28 cellular contexts compared by ENCODE assay signal in the genomic region with DNA sequence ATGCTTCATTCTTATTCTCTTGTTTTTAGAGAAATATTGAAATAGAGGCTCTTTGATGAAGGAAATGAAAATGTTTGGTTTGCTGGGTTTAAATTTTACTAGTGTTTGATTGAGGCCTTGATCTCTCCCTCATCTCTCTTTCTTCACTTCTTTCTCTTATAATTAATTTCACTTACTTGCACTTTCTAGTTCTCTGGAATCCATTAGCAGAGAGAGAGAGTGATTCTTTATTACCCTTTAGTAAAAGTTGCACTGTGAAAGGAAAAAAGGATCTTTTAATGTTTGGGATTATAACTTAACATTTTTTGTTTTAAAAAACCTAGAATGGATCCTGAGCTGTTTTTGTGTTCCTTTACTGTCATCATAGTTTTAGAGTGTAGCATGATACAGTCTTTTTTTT. TPM values are rescaled to one million over a fixed set of nuclear protein-coding genes. Genes with fewer than 3 reads are reported as not detected.
A peak's percentile ranks its signal among the peaks of the same experiment; 100 is the strongest.
DNase-seq lines count a peak whose midpoint lies in the region; ATAC-seq and TF ChIP-seq lines count a peak whose summit lies in the region.
"Had no signal": no experiment of that assay in that cellular context is flagged by ENCODE, and none has a peak within 500 bp of the region (broad histone marks: within the 10 kb centered on the region; RNA-seq: fewer than 3 reads in every experiment).

No MANE protein-coding gene starts in this region.

- H3K27ac Mint-ChIP-seq in activated T-cell treated with anti-CD3 and anti-CD28 coated beads, Interleukin-2, amount 50 U/mL, for 24 hours: peak overlapping the region; percentile 56
- peak overlapping the region; percentile 32; the same call in 1 of the 2 replicates for H3K27ac Mint-ChIP-seq in WTC11
- H3K27ac Mint-ChIP-seq in effector memory CD8-positive, alpha-beta T cell: peak overlapping the region; percentile 42 to 83
- H3K27ac Mint-ChIP-seq in stimulated activated memory B cell treated with anti-CD40 and anti-IgM and Interleukin-4, amounts not matched to agents 10 μg/mL and 1 μg/mL and 100 μg/mL, for 72 hours: peak overlapping the region; percentile 51
- H3K27ac Mint-ChIP-seq: IgD-negative memory B cell had no signal

- no peaks in the 10 kb centered on the region for H3K9me3 Mint-ChIP-seq in activated T-cell treated with anti-CD3 and anti-CD28 coated beads, Interleukin-2, amount 50 U/mL, for 24 hours
- H3K9me3 Mint-ChIP-seq in WTC11: no peaks in the 10 kb centered on the region
- H3K9me3 Mint-ChIP-seq in effector memory CD8-positive, alpha-beta T cell: no peaks in the 10 kb centered on the region
- no peaks in the 10 kb centered on the region for H3K9me3 Mint-ChIP-seq in stimulated activated memory B cell treated with anti-CD40 and anti-IgM and Interleukin-4, amounts not matched to agents 10 μg/mL and 1 μg/mL and 100 μg/mL, for 72 hours
- H3K9me3 Mint-ChIP-seq: CD8-positive, alpha-beta memory T cell; IgD-negative memory B cell; natural killer cell treated with Interleukin-12 subunit alpha and Interleukin-12 subunit beta and Interleukin-15 and Interleukin-18, amount 100 ng/mL, for 72 hours had no signal

- H3K4me1 ChIP-seq in esophagus muscularis mucosa: peaks cover 23 to 58% (median 51%) of the 10 kb centered on the region in 4 donors
- H3K4me1 ChIP-seq: colonic mucosa had no signal

- no peaks in the 10 kb centered on the region for H3K27me3 Mint-ChIP-seq in activated T-cell treated with anti-CD3 and anti-CD28 coated beads, Interleukin-2, amount 50 U/mL, for 24 hours
- no peaks in the 10 kb centered on the region for H3K27me3 Mint-ChIP-seq in WTC11 (ENCODE audit: low read depth)
- no peaks in the 10 kb centered on the region for H3K27me3 Mint-ChIP-seq in effector memory CD8-positive, alpha-beta T cell
- no peaks in the 10 kb centered on the region for H3K27me3 Mint-ChIP-seq in stimulated activated memory B cell treated with anti-CD40 and anti-IgM and Interleukin-4, amounts not matched to agents 10 μg/mL and 1 μg/mL and 100 μg/mL, for 72 hours
- H3K27me3 Mint-ChIP-seq: CD8-positive, alpha-beta memory T cell; IgD-negative memory B cell; natural killer cell treated with Interleukin-12 subunit alpha and Interleukin-12 subunit beta and Interleukin-15 and Interleukin-18, amount 100 ng/mL, for 72 hours had no signal

- peaks cover 6% of the 10 kb centered on the region for H3K36me3 Mint-ChIP-seq in activated T-cell treated with anti-CD3 and anti-CD28 coated beads, Interleukin-2, amount 50 U/mL, for 24 hours (ENCODE audit: low read depth)
- no peaks in the 10 kb centered on the region for H3K36me3 Mint-ChIP-seq in WTC11
- H3K36me3 Mint-ChIP-seq in effector memory CD8-positive, alpha-beta T cell (ENCODE audit: insufficient read depth): peaks cover 16% of the 10 kb centered on the region
- H3K36me3 Mint-ChIP-seq in stimulated activated memory B cell treated with anti-CD40 and anti-IgM and Interleukin-4, amounts not matched to agents 10 μg/mL and 1 μg/mL and 100 μg/mL, for 72 hours: peaks cover 7% of the 10 kb centered on the region
- H3K36me3 Mint-ChIP-seq: natural killer cell treated with Interleukin-12 subunit alpha and Interleukin-12 subunit beta and Interleukin-15 and Interleukin-18, amount 100 ng/mL, for 72 hours had no signal

- no peak for ATAC-seq in WTC11
- no peak for ATAC-seq in effector memory CD8-positive, alpha-beta T cell (replicated peaks)
- no peak for ATAC-seq in stimulated activated memory B cell treated with anti-CD40 and anti-IgM and Interleukin-4, amounts not matched to agents 10 μg/mL and 1 μg/mL and 100 μg/mL, for 72 hours
- ATAC-seq: natural killer cell treated with Interleukin-12 subunit alpha and Interleukin-12 subunit beta and Interleukin-15 and Interleukin-18, amount 100 ng/mL, for 72 hours; Panc1 had no signal

- intact Hi-C loops in esophagus muscularis mucosa (cut with DNase I): loop anchor here (10.0 kb wide), 1 partner anchor 49 kb away; no protein-coding TSS in a partner anchor

- TF ChIP-seq CTCF in WTC11 (IDR thresholded peaks at IDR 0.05) (no peak), esophagus muscularis mucosa (IDR thresholded peaks at IDR 0.05) (no peak)

- no peaks in the 10 kb centered on the region for H3K27me3 ChIP-seq in esophagus muscularis mucosa
- H3K27me3 ChIP-seq: colonic mucosa, ovary had no signal

- DNase-seq in activated T-cell treated with anti-CD3 and anti-CD28 coated beads, Interleukin-2, amount 50 U/mL, for 24 hours: no peak
- no peak for DNase-seq in activated T-cell treated with anti-CD3 and anti-CD28 coated beads, Interleukin-2, amount 50 U/mL, for 1 hour
- no peak for DNase-seq in WTC11 (ENCODE audit: low spot score)
- DNase-seq in effector memory CD8-positive, alpha-beta T cell: no peak
- DNase-seq in H4 (ENCODE audit: low spot score): no peak
- DNase-seq in NCI-H2171 (lab: John Stamatoyannopoulos, UW): no peak
- DNase-seq in esophagus muscularis mucosa (ENCODE audit: extremely low spot score): no peak
- DNase-seq: activated CD4-positive, alpha-beta T cell treated with anti-CD3 and anti-CD28 coated beads, Interleukin-2, amount 50 U/mL, for 1 hour; AML-193; CD8-positive, alpha-beta memory T cell; colonic mucosa; DMS153; effector memory CD4-positive, alpha-beta T cell; erythroblast; foreskin fibroblast; head of caudate nucleus; NCI-H2029 treated with DMSO at 0.1 percent for 48 hours; NCI-H2227 treated with DMSO at 0.1 percent for 48 hours; NCI-H69; ovary; retina; SHP77; stimulated activated CD4-positive, alpha-beta T cell treated with anti-CD3 and anti-CD28 coated beads, Interleukin-2, amount 100 ng/mL, for 24 hours; T1000 had no signal

- CTCF ChIA-PET in WTC11 (lab: Charles Lee): no interaction called here

- H3K4me3 Mint-ChIP-seq in activated T-cell treated with anti-CD3 and anti-CD28 coated beads, Interleukin-2, amount 50 U/mL, for 24 hours: no peak overlapping the region
- H3K4me3 Mint-ChIP-seq in WTC11: no peak overlapping the region
- no peak overlapping the region for H3K4me3 Mint-ChIP-seq in effector memory CD8-positive, alpha-beta T cell
- no peak overlapping the region for H3K4me3 Mint-ChIP-seq in stimulated activated memory B cell treated with anti-CD40 and anti-IgM and Interleukin-4, amounts not matched to agents 10 μg/mL and 1 μg/mL and 100 μg/mL, for 72 hours
- H3K4me3 Mint-ChIP-seq: IgD-negative memory B cell; natural killer cell treated with Interleukin-12 subunit alpha and Interleukin-12 subunit beta and Interleukin-15 and Interleukin-18, amount 100 ng/mL, for 72 hours had no signal

- peaks cover 60% of the 10 kb centered on the region for H3K4me1 Mint-ChIP-seq in activated T-cell treated with anti-CD3 and anti-CD28 coated beads, Interleukin-2, amount 50 U/mL, for 24 hours (ENCODE audit: low read depth)
- peaks cover 33% of the 10 kb centered on the region for H3K4me1 Mint-ChIP-seq in WTC11
- peaks cover 39 to 66% of the 10 kb centered on the region in 2 donors for H3K4me1 Mint-ChIP-seq in effector memory CD8-positive, alpha-beta T cell (ENCODE audit: low read depth in 2 of 2)
- peaks cover 70% of the 10 kb centered on the region for H3K4me1 Mint-ChIP-seq in stimulated activated memory B cell treated with anti-CD40 and anti-IgM and Interleukin-4, amounts not matched to agents 10 μg/mL and 1 μg/mL and 100 μg/mL, for 72 hours

- TF ChIP-seq EP300 in esophagus muscularis mucosa (IDR thresholded peaks at IDR 0.05): no peak

- H3K27ac ChIP-seq in esophagus muscularis mucosa (replicated peaks in 1 of 4): no peak overlapping the region
- H3K27ac ChIP-seq: colonic mucosa, ovary had no signal

- no peak for TF ChIP-seq POLR2A in esophagus muscularis mucosa (IDR thresholded peaks at IDR 0.05; ENCODE audit: low read depth)

- POLR2A ChIA-PET in WTC11 (lab: Charles Lee): no interaction called here

- no peaks in the 10 kb centered on the region for H3K36me3 ChIP-seq in esophagus muscularis mucosa
- H3K36me3 ChIP-seq: colonic mucosa, ovary had no signal

- H3K9me3 ChIP-seq in esophagus muscularis mucosa: no peaks in the 10 kb centered on the region
- H3K9me3 ChIP-seq: colonic mucosa, ovary had no signal

- H3K4me3 ChIP-seq in esophagus muscularis mucosa: no peak overlapping the region
- H3K4me3 ChIP-seq: colonic mucosa, ovary had no signal

TF ChIP-seq in WTC11, 78 proteins besides CTCF, POLR2A, EP300 and RAD21 (continues in another document):
- TF ChIP-seq ZNF317 (CRISPR knock-in tag; IDR thresholded peaks at IDR 0.05; ENCODE audit: borderline replicate concordance, low read depth) (no peak), ATF1 (CRISPR knock-in tag; IDR thresholded peaks at IDR 0.05) (no peak), ZNF232 (CRISPR knock-in tag; IDR thresholded peaks at IDR 0.05) (no peak), SMAD3 (CRISPR knock-in tag; IDR thresholded peaks at IDR 0.05; ENCODE audit: borderline replicate concordance) (no peak), FOXJ3 (CRISPR knock-in tag; IDR thresholded peaks at IDR 0.05; ENCODE audit: borderline replicate concordance) (no peak), IRF2 (CRISPR knock-in tag; IDR thresholded peaks at IDR 0.05; ENCODE audit: borderline replicate concordance, low read depth) (no peak)
- TF ChIP-seq, protein P1, sequence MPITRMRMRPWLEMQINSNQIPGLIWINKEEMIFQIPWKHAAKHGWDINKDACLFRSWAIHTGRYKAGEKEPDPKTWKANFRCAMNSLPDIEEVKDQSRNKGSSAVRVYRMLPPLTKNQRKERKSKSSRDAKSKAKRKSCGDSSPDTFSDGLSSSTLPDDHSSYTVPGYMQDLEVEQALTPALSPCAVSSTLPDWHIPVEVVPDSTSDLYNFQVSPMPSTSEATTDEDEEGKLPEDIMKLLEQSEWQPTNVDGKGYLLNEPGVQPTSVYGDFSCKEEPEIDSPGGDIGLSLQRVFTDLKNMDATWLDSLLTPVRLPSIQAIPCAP (CRISPR knock-in tag; IDR thresholded peaks at IDR 0.05): no peak
- TF ChIP-seq, protein P2, sequence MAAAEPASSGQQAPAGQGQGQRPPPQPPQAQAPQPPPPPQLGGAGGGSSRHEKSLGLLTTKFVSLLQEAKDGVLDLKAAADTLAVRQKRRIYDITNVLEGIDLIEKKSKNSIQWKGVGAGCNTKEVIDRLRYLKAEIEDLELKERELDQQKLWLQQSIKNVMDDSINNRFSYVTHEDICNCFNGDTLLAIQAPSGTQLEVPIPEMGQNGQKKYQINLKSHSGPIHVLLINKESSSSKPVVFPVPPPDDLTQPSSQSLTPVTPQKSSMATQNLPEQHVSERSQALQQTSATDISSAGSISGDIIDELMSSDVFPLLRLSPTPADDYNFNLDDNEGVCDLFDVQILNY (CRISPR knock-in tag; IDR thresholded peaks at IDR 0.05): no peak

RNA-seq across cellular contexts. Expression of a gene that starts 12.2 kb away (rescaled TPM):
- total RNA-seq in WTC11 (2021) (25.4 to 26.4 TPM (median 26.1 TPM) in 3 replicates), esophagus muscularis mucosa (10 to 100 TPM; 20.0 to 27.9 (median 24.8) TPM)
- 9.3 and 10.2 TPM in 2 replicates for total RNA-seq in H4 (2014; rRNA removed; shearing (Covaris generic))

RNA-seq across cellular contexts. Expression of a gene that starts 54.8 kb away (rescaled TPM):
- 56.7 to 67.8 TPM (median 60.3 TPM) in 3 replicates for total RNA-seq in WTC11 (2021)
- 29.2 and 32.3 TPM in 2 replicates for total RNA-seq in H4 (2014; rRNA removed; shearing (Covaris generic))
- total RNA-seq in esophagus muscularis mucosa: 10 to 100 TPM; 26.6 to 39.5 (median 27.3) TPM
